In the genomic region with DNA sequence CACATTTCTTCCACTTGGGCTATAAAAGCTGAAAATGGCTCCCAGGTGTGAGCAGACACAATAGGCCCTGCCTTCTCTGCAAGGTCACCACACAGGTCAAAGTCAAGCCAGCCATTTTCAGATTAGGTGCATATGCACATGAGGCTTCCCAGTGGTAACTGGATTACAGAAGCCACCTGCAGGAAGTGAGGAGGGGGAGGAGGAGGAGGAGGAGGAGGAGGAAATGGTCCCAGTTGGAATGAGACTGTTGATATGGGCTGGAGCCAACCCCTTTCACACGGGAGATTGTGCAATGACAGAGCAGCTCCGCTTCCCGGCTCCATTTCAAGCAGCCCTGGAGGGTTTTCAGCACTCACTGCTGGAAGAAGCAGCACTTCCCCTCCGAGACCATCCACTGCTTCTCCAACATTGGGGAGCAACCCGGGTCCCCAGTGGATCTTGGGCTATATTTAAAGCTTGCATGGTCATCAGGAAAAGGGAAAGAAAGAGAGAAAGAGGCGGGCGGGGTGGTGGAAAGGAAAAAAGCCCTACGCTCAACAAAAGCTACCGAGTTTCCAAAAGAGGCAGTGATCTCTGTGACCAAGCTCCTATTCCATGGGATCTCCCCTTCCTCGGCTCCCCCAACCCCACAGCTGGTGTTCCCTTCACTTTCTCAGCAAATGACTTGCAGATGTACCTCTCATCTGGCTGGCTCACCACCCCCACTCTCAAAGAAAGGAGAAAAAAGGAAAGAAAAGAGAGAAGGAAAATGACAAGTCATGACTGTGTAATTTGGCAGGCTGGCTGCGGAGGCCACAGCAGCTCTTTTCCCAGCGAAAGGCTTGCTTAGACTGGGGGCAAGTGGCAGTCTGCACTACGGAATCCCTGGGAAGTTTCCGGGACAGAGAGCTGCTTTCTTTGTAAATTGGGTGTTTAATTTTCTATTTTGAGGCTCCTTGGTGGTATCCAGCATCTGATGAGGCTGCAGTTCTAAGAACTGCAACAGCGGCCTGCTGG, we compare ENCODE assay signal across 1 cellular context.
TF ChIP-seq lines count a peak whose summit lies in the region.

No MANE protein-coding gene starts in this region.

TF ChIP-seq in H1, 55 proteins besides CTCF, POLR2A, EP300 and RAD21 (continues in another document):
- no peak for TF ChIP-seq CREB1 (IDR thresholded peaks at IDR 0.05)
- TF ChIP-seq KDM1A (IDR thresholded peaks at IDR 0.05; ENCODE audit: borderline replicate concordance, low read length): no peak
- no peak; the same call in 1 of the 2 replicates for TF ChIP-seq POU5F1 (IDR thresholded peaks at IDR 0.05; ENCODE audit: low read depth, low read length)
- TF ChIP-seq CBX8 (IDR thresholded peaks at IDR 0.05; ENCODE audit: borderline replicate concordance, low read depth, low read length): no peak
- no peak for TF ChIP-seq HDAC6 (IDR thresholded peaks at IDR 0.05; ENCODE audit: low read depth, low read length)
- TF ChIP-seq BACH1 (IDR thresholded peaks at IDR 0.05; ENCODE audit: low read length): peak; percentile 60; the same call in 1 of the 2 replicates
- TF ChIP-seq, protein P1, sequence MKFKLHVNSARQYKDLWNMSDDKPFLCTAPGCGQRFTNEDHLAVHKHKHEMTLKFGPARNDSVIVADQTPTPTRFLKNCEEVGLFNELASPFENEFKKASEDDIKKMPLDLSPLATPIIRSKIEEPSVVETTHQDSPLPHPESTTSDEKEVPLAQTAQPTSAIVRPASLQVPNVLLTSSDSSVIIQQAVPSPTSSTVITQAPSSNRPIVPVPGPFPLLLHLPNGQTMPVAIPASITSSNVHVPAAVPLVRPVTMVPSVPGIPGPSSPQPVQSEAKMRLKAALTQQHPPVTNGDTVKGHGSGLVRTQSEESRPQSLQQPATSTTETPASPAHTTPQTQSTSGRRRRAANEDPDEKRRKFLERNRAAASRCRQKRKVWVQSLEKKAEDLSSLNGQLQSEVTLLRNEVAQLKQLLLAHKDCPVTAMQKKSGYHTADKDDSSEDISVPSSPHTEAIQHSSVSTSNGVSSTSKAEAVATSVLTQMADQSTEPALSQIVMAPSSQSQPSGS (IDR thresholded peaks at IDR 0.05; ENCODE audit: low read length): peak; percentile 70; the same call in 1 of the 2 replicates
- no peak for TF ChIP-seq TAF1 (IDR thresholded peaks at IDR 0.05; ENCODE audit: low read depth, low read length)
- TF ChIP-seq ZNF274 (IDR thresholded peaks at IDR 0.05; ENCODE audit: borderline replicate concordance, extremely low read depth, low read length): no peak
- peak; percentile 73 for TF ChIP-seq POLR2AphosphoS5 (IDR thresholded peaks at IDR 0.05; ENCODE audit: low read depth, low read length)
- TF ChIP-seq RBBP5 (IDR thresholded peaks at IDR 0.05; ENCODE audit: borderline replicate concordance, low read depth, low read length): no peak; the same call in 1 of the 2 replicates
- no peak for TF ChIP-seq PHF8 (conservative IDR thresholded peaks at IDR 0.05; ENCODE audit: low read depth, low read length)
- no peak for TF ChIP-seq RFX5 (IDR thresholded peaks at IDR 0.05; ENCODE audit: borderline replicate concordance, low read depth, low read length)
- no peak for TF ChIP-seq EGR1 (IDR thresholded peaks at IDR 0.05; ENCODE audit: borderline replicate concordance, low read depth, low read length)
- TF ChIP-seq FOSL1 (IDR thresholded peaks at IDR 0.05; ENCODE audit: insufficient read depth, low read depth, low read length): no peak
- no peak for TF ChIP-seq BRCA1 (IDR thresholded peaks at IDR 0.05; ENCODE audit: low read depth, low read length)
- no peak; the same call in 1 of the 2 replicates for TF ChIP-seq GABPA (IDR thresholded peaks at IDR 0.05; ENCODE audit: borderline replicate concordance, insufficient read depth, low read length)
- TF ChIP-seq NRF1 (IDR thresholded peaks at IDR 0.05; ENCODE audit: low read depth, low read length): no peak
- TF ChIP-seq YY1 (IDR thresholded peaks at IDR 0.05; ENCODE audit: low read depth, low read length): peak; percentile 89
- TF ChIP-seq, protein P2, sequence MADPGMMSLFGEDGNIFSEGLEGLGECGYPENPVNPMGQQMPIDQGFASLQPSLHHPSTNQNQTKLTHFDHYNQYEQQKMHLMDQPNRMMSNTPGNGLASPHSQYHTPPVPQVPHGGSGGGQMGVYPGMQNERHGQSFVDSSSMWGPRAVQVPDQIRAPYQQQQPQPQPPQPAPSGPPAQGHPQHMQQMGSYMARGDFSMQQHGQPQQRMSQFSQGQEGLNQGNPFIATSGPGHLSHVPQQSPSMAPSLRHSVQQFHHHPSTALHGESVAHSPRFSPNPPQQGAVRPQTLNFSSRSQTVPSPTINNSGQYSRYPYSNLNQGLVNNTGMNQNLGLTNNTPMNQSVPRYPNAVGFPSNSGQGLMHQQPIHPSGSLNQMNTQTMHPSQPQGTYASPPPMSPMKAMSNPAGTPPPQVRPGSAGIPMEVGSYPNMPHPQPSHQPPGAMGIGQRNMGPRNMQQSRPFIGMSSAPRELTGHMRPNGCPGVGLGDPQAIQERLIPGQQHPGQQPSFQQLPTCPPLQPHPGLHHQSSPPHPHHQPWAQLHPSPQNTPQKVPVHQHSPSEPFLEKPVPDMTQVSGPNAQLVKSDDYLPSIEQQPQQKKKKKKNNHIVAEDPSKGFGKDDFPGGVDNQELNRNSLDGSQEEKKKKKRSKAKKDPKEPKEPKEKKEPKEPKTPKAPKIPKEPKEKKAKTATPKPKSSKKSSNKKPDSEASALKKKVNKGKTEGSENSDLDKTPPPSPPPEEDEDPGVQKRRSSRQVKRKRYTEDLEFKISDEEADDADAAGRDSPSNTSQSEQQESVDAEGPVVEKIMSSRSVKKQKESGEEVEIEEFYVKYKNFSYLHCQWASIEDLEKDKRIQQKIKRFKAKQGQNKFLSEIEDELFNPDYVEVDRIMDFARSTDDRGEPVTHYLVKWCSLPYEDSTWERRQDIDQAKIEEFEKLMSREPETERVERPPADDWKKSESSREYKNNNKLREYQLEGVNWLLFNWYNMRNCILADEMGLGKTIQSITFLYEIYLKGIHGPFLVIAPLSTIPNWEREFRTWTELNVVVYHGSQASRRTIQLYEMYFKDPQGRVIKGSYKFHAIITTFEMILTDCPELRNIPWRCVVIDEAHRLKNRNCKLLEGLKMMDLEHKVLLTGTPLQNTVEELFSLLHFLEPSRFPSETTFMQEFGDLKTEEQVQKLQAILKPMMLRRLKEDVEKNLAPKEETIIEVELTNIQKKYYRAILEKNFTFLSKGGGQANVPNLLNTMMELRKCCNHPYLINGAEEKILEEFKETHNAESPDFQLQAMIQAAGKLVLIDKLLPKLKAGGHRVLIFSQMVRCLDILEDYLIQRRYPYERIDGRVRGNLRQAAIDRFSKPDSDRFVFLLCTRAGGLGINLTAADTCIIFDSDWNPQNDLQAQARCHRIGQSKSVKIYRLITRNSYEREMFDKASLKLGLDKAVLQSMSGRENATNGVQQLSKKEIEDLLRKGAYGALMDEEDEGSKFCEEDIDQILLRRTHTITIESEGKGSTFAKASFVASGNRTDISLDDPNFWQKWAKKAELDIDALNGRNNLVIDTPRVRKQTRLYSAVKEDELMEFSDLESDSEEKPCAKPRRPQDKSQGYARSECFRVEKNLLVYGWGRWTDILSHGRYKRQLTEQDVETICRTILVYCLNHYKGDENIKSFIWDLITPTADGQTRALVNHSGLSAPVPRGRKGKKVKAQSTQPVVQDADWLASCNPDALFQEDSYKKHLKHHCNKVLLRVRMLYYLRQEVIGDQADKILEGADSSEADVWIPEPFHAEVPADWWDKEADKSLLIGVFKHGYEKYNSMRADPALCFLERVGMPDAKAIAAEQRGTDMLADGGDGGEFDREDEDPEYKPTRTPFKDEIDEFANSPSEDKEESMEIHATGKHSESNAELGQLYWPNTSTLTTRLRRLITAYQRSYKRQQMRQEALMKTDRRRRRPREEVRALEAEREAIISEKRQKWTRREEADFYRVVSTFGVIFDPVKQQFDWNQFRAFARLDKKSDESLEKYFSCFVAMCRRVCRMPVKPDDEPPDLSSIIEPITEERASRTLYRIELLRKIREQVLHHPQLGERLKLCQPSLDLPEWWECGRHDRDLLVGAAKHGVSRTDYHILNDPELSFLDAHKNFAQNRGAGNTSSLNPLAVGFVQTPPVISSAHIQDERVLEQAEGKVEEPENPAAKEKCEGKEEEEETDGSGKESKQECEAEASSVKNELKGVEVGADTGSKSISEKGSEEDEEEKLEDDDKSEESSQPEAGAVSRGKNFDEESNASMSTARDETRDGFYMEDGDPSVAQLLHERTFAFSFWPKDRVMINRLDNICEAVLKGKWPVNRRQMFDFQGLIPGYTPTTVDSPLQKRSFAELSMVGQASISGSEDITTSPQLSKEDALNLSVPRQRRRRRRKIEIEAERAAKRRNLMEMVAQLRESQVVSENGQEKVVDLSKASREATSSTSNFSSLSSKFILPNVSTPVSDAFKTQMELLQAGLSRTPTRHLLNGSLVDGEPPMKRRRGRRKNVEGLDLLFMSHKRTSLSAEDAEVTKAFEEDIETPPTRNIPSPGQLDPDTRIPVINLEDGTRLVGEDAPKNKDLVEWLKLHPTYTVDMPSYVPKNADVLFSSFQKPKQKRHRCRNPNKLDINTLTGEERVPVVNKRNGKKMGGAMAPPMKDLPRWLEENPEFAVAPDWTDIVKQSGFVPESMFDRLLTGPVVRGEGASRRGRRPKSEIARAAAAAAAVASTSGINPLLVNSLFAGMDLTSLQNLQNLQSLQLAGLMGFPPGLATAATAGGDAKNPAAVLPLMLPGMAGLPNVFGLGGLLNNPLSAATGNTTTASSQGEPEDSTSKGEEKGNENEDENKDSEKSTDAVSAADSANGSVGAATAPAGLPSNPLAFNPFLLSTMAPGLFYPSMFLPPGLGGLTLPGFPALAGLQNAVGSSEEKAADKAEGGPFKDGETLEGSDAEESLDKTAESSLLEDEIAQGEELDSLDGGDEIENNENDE (IDR thresholded peaks at IDR 0.05; ENCODE audit: insufficient replicate concordance, low read length): no peak
- TF ChIP-seq EZH2 (IDR thresholded peaks at IDR 0.05; ENCODE audit: low read depth, low read length, severe bottlenecking): no peak
- TF ChIP-seq SIX5 (IDR thresholded peaks at IDR 0.05; ENCODE audit: low read depth, low read length): no peak
- peak; percentile 57 to 81; a peak in 3 of 4 replicates for TF ChIP-seq HDAC2 (IDR thresholded peaks at IDR 0.05; ENCODE audit: borderline replicate concordance in 1 of 2, low read depth in 2 of 2, low read length in 2 of 2)
- peak; percentile 4; the same call in 1 of the 2 replicates for TF ChIP-seq TEAD4 (IDR thresholded peaks at IDR 0.05; ENCODE audit: low read depth, low read length)
- TF ChIP-seq TCF12 (IDR thresholded peaks at IDR 0.05; ENCODE audit: low read depth, low read length): peak; percentile 97
- TF ChIP-seq SP2 (IDR thresholded peaks at IDR 0.05; ENCODE audit: low read length): no peak
- no peak for TF ChIP-seq SRF (IDR thresholded peaks at IDR 0.05; ENCODE audit: low read depth, low read length)
- TF ChIP-seq, protein P3, sequence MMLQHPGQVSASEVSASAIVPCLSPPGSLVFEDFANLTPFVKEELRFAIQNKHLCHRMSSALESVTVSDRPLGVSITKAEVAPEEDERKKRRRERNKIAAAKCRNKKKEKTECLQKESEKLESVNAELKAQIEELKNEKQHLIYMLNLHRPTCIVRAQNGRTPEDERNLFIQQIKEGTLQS (IDR thresholded peaks at IDR 0.05; ENCODE audit: insufficient read depth, low read depth, low read length): no peak
- peak; percentile 16; the same call in 1 of the 2 replicates for TF ChIP-seq MAFK (IDR thresholded peaks at IDR 0.05; ENCODE audit: low read depth, low read length)
- 0 out of 2 replicates have a peak, but pooled peaks have one; percentile 14 for TF ChIP-seq CHD2 (IDR thresholded peaks at IDR 0.05; ENCODE audit: low read length)
- TF ChIP-seq CTBP2 (IDR thresholded peaks at IDR 0.05; ENCODE audit: borderline replicate concordance, insufficient read depth, insufficient read length, low read length): peak; percentile 58
- TF ChIP-seq SUZ12 (IDR thresholded peaks at IDR 0.05; ENCODE audit: low read length): no peak
- no peak for TF ChIP-seq RNF2 (IDR thresholded peaks at IDR 0.05; ENCODE audit: borderline replicate concordance, low read depth, low read length, missing control alignments, poor library complexity, severe bottlenecking)
- TF ChIP-seq CBX5 (IDR thresholded peaks at IDR 0.05; ENCODE audit: low read depth, low read length): no peak
- TF ChIP-seq KDM5A (IDR thresholded peaks at IDR 0.05; ENCODE audit: low read length): no peak
- 0 out of 2 replicates have a peak, but pooled peaks have one; percentile 26 for TF ChIP-seq RXRA (IDR thresholded peaks at IDR 0.05; ENCODE audit: insufficient read depth, low read depth, low read length)
- peak; percentile 100 for TF ChIP-seq CEBPB (IDR thresholded peaks at IDR 0.05; ENCODE audit: low read depth, low read length)
- TF ChIP-seq SIN3A (conservative IDR thresholded peaks at IDR 0.05 in 1 of 2, IDR thresholded peaks at IDR 0.05 in 1 of 2; ENCODE audit: low read depth in 1 of 2, low read length in 2 of 2): peak in 1 of 2 experiments; percentile 59; a peak in 2 of 4 replicates
- TF ChIP-seq TBP (IDR thresholded peaks at IDR 0.05; ENCODE audit: low read depth, low read length): no peak; the same call in 1 of the 2 replicates
- peak; percentile 44 for TF ChIP-seq ASH2L (IDR thresholded peaks at IDR 0.05; ENCODE audit: low read length)
- no peak; the same call in 1 of the 2 replicates for TF ChIP-seq SP4 (IDR thresholded peaks at IDR 0.05; ENCODE audit: low read length)
- no peak for TF ChIP-seq KDM4A (IDR thresholded peaks at IDR 0.05; ENCODE audit: low read depth, low read length, severe bottlenecking)
- TF ChIP-seq, protein P4, sequence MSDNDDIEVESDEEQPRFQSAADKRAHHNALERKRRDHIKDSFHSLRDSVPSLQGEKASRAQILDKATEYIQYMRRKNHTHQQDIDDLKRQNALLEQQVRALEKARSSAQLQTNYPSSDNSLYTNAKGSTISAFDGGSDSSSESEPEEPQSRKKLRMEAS (IDR thresholded peaks at IDR 0.05): peak; percentile 74
- TF ChIP-seq BCL11A (IDR thresholded peaks at IDR 0.05; ENCODE audit: low read depth in 2 of 2, low read length in 2 of 2): no peak
- no peak for TF ChIP-seq GTF2F1 (IDR thresholded peaks at IDR 0.05; ENCODE audit: borderline replicate concordance, low read depth, low read length)
- TF ChIP-seq SAP30 (IDR thresholded peaks at IDR 0.05; ENCODE audit: insufficient read depth, insufficient replicate concordance, low read length): no peak
- no peak for TF ChIP-seq CHD1 (IDR thresholded peaks at IDR 0.05; ENCODE audit: low read depth, low read length)
- no peak for TF ChIP-seq TAF7 (optimal IDR thresholded peaks at IDR 0.05; ENCODE audit: borderline replicate concordance, low read depth, low read length)
- TF ChIP-seq JUN (IDR thresholded peaks at IDR 0.05; ENCODE audit: low read depth, low read length): no peak
- TF ChIP-seq, protein P5, sequence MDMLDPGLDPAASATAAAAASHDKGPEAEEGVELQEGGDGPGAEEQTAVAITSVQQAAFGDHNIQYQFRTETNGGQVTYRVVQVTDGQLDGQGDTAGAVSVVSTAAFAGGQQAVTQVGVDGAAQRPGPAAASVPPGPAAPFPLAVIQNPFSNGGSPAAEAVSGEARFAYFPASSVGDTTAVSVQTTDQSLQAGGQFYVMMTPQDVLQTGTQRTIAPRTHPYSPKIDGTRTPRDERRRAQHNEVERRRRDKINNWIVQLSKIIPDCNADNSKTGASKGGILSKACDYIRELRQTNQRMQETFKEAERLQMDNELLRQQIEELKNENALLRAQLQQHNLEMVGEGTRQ (IDR thresholded peaks at IDR 0.05; ENCODE audit: low read length): no peak
- no peak for TF ChIP-seq NANOG (IDR thresholded peaks at IDR 0.05; ENCODE audit: insufficient read depth, low read depth, low read length, poor library complexity, severe bottlenecking)
- TF ChIP-seq, protein P6, sequence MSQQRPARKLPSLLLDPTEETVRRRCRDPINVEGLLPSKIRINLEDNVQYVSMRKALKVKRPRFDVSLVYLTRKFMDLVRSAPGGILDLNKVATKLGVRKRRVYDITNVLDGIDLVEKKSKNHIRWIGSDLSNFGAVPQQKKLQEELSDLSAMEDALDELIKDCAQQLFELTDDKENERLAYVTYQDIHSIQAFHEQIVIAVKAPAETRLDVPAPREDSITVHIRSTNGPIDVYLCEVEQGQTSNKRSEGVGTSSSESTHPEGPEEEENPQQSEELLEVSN (IDR thresholded peaks at IDR 0.05): no peak
